ENCODE assay signal across 1 cellular context in the genomic region with DNA sequence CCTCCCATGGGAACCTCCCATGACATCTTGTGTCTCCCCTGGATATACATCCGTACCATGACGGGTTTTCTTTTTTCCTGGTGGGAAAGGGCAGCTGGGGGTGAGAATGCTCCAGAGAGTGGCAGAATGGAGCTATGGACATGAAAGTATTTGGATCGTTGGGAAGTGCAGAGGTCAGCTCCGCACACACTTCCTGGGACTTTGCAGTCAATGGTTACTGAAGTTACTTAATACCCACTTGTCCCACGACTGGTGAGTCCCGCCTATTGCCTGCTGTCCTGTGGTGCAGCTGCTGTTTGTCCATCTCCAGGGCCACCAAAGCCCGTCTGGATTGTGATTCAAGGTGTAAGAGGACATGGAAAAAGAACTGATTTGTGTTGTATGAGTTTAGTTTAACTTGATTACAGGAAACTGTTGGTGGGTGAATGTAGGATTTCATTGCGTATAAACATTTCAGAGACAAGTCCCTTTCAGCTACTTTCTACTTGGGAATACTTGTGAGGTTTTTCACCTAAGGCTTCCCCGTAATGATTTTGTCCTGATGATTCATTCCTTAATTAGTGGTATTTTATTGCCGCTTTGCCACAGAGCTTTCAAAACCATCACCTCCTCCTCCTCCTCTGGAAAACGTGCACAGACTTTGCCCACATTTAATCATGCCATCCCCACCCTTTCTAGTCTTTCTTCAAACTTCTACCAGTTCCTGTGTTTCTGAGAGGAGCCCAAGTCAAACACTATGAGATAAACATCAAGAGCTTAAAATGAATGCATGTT.
TF ChIP-seq lines count a peak whose summit lies in the region.

No MANE protein-coding gene starts in this region.

TF ChIP-seq in HepG2, 621 proteins besides CTCF, POLR2A, EP300 and RAD21 (continued from another document and continues in another):
- no peak for TF ChIP-seq ZNF740 (CRISPR knock-in tag; IDR thresholded peaks at IDR 0.05)
- peak; percentile 78 for TF ChIP-seq TEAD3 (CRISPR knock-in tag; optimal IDR thresholded peaks at IDR 0.05; ENCODE audit: borderline replicate concordance)
- TF ChIP-seq, protein P1, sequence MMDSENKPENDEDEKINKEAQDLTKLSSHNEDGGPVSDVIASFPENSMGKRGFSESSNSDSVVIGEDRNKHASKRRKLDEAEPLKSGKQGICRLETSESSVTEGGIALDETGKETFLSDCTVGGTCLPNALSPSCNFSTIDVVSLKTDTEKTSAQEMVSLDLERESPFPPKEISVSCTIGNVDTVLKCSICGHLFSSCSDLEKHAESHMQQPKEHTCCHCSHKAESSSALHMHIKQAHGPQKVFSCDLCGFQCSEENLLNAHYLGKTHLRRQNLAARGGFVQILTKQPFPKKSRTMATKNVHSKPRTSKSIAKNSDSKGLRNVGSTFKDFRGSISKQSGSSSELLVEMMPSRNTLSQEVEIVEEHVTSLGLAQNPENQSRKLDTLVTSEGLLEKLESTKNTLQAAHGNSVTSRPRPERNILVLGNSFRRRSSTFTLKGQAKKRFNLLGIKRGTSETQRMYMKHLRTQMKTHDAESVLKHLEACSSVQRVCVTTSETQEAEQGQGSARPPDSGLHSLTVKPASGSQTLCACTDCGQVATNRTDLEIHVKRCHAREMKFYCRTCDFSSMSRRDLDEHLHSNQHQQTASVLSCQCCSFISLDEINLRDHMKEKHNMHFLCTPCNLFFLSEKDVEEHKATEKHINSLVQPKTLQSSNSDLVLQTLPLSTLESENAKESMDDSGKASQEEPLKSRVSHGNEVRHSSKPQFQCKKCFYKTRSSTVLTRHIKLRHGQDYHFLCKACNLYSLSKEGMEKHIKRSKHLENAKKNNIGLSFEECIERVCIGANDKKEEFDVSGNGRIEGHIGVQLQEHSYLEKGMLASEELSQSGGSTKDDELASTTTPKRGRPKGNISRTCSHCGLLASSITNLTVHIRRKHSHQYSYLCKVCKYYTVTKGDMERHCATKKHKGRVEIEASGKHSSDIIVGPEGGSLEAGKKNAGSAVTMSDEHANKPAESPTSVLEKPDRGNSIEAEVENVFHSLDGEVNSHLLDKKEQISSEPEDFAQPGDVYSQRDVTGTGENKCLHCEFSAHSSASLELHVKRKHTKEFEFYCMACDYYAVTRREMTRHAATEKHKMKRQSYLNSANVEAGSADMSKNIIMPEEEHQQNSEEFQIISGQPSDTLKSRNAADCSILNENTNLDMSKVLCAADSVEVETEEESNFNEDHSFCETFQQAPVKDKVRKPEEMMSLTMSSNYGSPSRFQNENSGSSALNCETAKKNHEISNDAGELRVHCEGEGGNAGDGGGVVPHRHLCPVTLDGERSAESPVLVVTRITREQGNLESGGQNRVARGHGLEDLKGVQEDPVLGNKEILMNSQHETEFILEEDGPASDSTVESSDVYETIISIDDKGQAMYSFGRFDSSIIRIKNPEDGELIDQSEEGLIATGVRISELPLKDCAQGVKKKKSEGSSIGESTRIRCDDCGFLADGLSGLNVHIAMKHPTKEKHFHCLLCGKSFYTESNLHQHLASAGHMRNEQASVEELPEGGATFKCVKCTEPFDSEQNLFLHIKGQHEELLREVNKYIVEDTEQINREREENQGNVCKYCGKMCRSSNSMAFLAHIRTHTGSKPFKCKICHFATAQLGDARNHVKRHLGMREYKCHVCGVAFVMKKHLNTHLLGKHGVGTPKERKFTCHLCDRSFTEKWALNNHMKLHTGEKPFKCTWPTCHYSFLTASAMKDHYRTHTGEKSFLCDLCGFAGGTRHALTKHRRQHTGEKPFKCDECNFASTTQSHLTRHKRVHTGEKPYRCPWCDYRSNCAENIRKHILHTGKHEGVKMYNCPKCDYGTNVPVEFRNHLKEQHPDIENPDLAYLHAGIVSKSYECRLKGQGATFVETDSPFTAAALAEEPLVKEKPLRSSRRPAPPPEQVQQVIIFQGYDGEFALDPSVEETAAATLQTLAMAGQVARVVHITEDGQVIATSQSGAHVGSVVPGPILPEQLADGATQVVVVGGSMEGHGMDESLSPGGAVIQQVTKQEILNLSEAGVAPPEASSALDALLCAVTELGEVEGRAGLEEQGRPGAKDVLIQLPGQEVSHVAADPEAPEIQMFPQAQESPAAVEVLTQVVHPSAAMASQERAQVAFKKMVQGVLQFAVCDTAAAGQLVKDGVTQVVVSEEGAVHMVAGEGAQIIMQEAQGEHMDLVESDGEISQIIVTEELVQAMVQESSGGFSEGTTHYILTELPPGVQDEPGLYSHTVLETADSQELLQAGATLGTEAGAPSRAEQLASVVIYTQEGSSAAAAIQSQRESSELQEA (CRISPR knock-in tag; IDR thresholded peaks at IDR 0.05; ENCODE audit: not compliant biosample characterization), result no peak
- TF ChIP-seq SIX1 (CRISPR knock-in tag; IDR thresholded peaks at IDR 0.05; ENCODE audit: borderline replicate concordance), result no peak
- TF ChIP-seq HHEX (CRISPR knock-in tag; IDR thresholded peaks at IDR 0.05), result no peak
- TF ChIP-seq NR2F6 (IDR thresholded peaks at IDR 0.05), result peak; percentile 66
- TF ChIP-seq NR2F6 (CRISPR knock-in tag; IDR thresholded peaks at IDR 0.05), result peak; percentile 83
- TF ChIP-seq HNF4G (IDR thresholded peaks at IDR 0.05; ENCODE audit: borderline replicate concordance, low read depth, low read length), result peak; percentile 71; the same call in 1 of the 2 replicates
- TF ChIP-seq HNF4G (CRISPR knock-in tag; IDR thresholded peaks at IDR 0.05; ENCODE audit: borderline replicate concordance, low read depth), result peak; percentile 32; the same call in 1 of the 2 replicates
- TF ChIP-seq NKX3-1 (CRISPR knock-in tag; IDR thresholded peaks at IDR 0.05), result no peak
- no peak for TF ChIP-seq ATF6 (CRISPR knock-in tag; conservative IDR thresholded peaks at IDR 0.05)
- no peak for TF ChIP-seq ZNF296 (CRISPR knock-in tag; conservative IDR thresholded peaks at IDR 0.05)
- TF ChIP-seq ZNF17 (CRISPR knock-in tag; IDR thresholded peaks at IDR 0.05), result no peak
- no peak for TF ChIP-seq NFIB (CRISPR knock-in tag; IDR thresholded peaks at IDR 0.05; ENCODE audit: borderline replicate concordance)
- no peak for TF ChIP-seq REL (CRISPR knock-in tag; conservative IDR thresholded peaks at IDR 0.05)
- TF ChIP-seq, protein P2, sequence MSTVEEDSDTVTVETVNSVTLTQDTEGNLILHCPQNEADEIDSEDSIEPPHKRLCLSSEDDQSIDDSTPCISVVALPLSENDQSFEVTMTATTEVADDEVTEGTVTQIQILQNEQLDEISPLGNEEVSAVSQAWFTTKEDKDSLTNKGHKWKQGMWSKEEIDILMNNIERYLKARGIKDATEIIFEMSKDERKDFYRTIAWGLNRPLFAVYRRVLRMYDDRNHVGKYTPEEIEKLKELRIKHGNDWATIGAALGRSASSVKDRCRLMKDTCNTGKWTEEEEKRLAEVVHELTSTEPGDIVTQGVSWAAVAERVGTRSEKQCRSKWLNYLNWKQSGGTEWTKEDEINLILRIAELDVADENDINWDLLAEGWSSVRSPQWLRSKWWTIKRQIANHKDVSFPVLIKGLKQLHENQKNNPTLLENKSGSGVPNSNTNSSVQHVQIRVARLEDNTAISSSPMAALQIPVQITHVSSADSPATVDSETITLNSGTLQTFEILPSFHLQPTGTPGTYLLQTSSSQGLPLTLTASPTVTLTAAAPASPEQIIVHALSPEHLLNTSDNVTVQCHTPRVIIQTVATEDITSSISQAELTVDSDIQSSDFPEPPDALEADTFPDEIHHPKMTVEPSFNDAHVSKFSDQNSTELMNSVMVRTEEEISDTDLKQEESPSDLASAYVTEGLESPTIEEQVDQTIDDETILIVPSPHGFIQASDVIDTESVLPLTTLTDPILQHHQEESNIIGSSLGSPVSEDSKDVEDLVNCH (CRISPR knock-in tag; IDR thresholded peaks at IDR 0.05), result no peak
- no peak for TF ChIP-seq RELA (CRISPR knock-in tag; IDR thresholded peaks at IDR 0.05)
- TF ChIP-seq ZFP1 (CRISPR knock-in tag; IDR thresholded peaks at IDR 0.05), result no peak
- TF ChIP-seq ZNF256 (CRISPR knock-in tag; conservative IDR thresholded peaks at IDR 0.05), result no peak
- TF ChIP-seq CEBPG (CRISPR knock-in tag; IDR thresholded peaks at IDR 0.05), result peak; percentile 76
- no peak; the same call in 1 of the 2 replicates for TF ChIP-seq KDM5B (CRISPR knock-in tag; IDR thresholded peaks at IDR 0.05; ENCODE audit: borderline replicate concordance)
- no peak for TF ChIP-seq CENPBD1 (CRISPR knock-in tag; IDR thresholded peaks at IDR 0.05; ENCODE audit: borderline replicate concordance, low read depth)
- TF ChIP-seq KDM2A (CRISPR knock-in tag; IDR thresholded peaks at IDR 0.05; ENCODE audit: borderline replicate concordance, low read depth), result no peak
- TF ChIP-seq TOPORS (CRISPR knock-in tag; IDR thresholded peaks at IDR 0.05), result no peak
- TF ChIP-seq PPARG (CRISPR knock-in tag; conservative IDR thresholded peaks at IDR 0.05), result 0 out of 2 replicates have a peak, but pooled peaks have one; percentile 51
- TF ChIP-seq MAF1 (CRISPR knock-in tag; IDR thresholded peaks at IDR 0.05; ENCODE audit: borderline replicate concordance), result no peak
- TF ChIP-seq, protein P3, sequence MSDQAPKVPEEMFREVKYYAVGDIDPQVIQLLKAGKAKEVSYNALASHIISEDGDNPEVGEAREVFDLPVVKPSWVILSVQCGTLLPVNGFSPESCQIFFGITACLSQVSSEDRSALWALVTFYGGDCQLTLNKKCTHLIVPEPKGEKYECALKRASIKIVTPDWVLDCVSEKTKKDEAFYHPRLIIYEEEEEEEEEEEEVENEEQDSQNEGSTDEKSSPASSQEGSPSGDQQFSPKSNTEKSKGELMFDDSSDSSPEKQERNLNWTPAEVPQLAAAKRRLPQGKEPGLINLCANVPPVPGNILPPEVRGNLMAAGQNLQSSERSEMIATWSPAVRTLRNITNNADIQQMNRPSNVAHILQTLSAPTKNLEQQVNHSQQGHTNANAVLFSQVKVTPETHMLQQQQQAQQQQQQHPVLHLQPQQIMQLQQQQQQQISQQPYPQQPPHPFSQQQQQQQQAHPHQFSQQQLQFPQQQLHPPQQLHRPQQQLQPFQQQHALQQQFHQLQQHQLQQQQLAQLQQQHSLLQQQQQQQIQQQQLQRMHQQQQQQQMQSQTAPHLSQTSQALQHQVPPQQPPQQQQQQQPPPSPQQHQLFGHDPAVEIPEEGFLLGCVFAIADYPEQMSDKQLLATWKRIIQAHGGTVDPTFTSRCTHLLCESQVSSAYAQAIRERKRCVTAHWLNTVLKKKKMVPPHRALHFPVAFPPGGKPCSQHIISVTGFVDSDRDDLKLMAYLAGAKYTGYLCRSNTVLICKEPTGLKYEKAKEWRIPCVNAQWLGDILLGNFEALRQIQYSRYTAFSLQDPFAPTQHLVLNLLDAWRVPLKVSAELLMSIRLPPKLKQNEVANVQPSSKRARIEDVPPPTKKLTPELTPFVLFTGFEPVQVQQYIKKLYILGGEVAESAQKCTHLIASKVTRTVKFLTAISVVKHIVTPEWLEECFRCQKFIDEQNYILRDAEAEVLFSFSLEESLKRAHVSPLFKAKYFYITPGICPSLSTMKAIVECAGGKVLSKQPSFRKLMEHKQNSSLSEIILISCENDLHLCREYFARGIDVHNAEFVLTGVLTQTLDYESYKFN (CRISPR knock-in tag; conservative IDR thresholded peaks at IDR 0.05), result peak; percentile 64
- TF ChIP-seq ZNF780A (CRISPR knock-in tag; IDR thresholded peaks at IDR 0.05), result no peak
- no peak for TF ChIP-seq ZHX2 (IDR thresholded peaks at IDR 0.05; ENCODE audit: low read depth)
- no peak for TF ChIP-seq ZHX2 (CRISPR knock-in tag; IDR thresholded peaks at IDR 0.05; ENCODE audit: borderline replicate concordance)
